ENCODE assay signal across 8 cellular contexts in genomic region chr5:76084496-76085285, GRCh38. TPM values are rescaled to one million over a fixed set of nuclear protein-coding genes. Genes with fewer than 3 reads are reported as not detected.
DNase-seq lines count a peak whose midpoint lies in the region; ATAC-seq, FAIRE-seq and TF ChIP-seq lines count a peak whose summit lies in the region.

No MANE protein-coding gene starts in this region.

- H3K4me2 ChIP-seq in GM23248 (ENCODE audit: unreplicated experiment), result no peak overlapping the region

- H3K27ac Mint-ChIP-seq in activated T-cell treated with anti-CD3 and anti-CD28 coated beads, Interleukin-2, amount 50 U/mL, for 72 hours, result no peak overlapping the region

- H3K4me3 ChIP-seq in AG10803 (ENCODE audit: low read length) (no peak overlapping the region), GM23248 (no peak overlapping the region), kidney (ENCODE audit: low read length in 2 of 2) (no peak overlapping the region)

- no peaks in the 10 kb centered on the region for H3K9me3 ChIP-seq in GM23248 (ENCODE audit: low read depth)
- no peaks in the 10 kb centered on the region for H3K9me3 ChIP-seq in kidney (ENCODE audit: control insufficient read depth in 1 of 2, low read length in 2 of 2)

- peak; percentile 25 for DNase-seq in AG10803 (ENCODE audit: low read depth)
- DNase-seq in GM23248, result peak; percentile 19
- DNase-seq in activated T-cell treated with anti-CD3 and anti-CD28 coated beads, Interleukin-2, amount 50 U/mL, for 72 hours, result peak; percentile 28 to 29
- DNase-seq in kidney, result peak; percentile 51
- no peak for DNase-seq in HuH-7.5 (ENCODE audit: low spot score)
- no peak for DNase-seq in HT-29 (ENCODE audit: low spot score)
- DNase-seq in occipital lobe (lab: John Stamatoyannopoulos, UW), result no peak

- in situ Hi-C loops in GM23248 (cut with MboI), result no loop called here

- ATAC-seq in activated T-cell treated with anti-CD3 and anti-CD28 coated beads, Interleukin-2, amount 50 U/mL, for 72 hours (replicated peaks in 1 of 2), result peak; percentile 46 to 50
- ATAC-seq in HG02885 (IDR thresholded peaks at IDR 0.05; ENCODE audit: poor library complexity, unreplicated experiment), result no peak

- peaks cover 68% of the 10 kb centered on the region for H3K27me3 Mint-ChIP-seq in activated T-cell treated with anti-CD3 and anti-CD28 coated beads, Interleukin-2, amount 50 U/mL, for 72 hours (ENCODE audit: low read depth)

- no peak overlapping the region for H2AFZ ChIP-seq in GM23248

- no peaks in the 10 kb centered on the region for H3K9me3 Mint-ChIP-seq in activated T-cell treated with anti-CD3 and anti-CD28 coated beads, Interleukin-2, amount 50 U/mL, for 72 hours

- peaks cover 31% of the 10 kb centered on the region for H3K4me1 Mint-ChIP-seq in activated T-cell treated with anti-CD3 and anti-CD28 coated beads, Interleukin-2, amount 50 U/mL, for 72 hours (ENCODE audit: low read depth)

- peaks cover 52% of the 10 kb centered on the region for H3K27me3 ChIP-seq in GM23248 (replicated peaks; ENCODE audit: insufficient read depth)

- peak overlapping the region; percentile 89 to 92 for H3K4me3 Mint-ChIP-seq in activated T-cell treated with anti-CD3 and anti-CD28 coated beads, Interleukin-2, amount 50 U/mL, for 72 hours

- intact Hi-C loops in kidney (cut with DNase I), result no loop called here

- no peak overlapping the region for H3K27ac ChIP-seq in GM23248
- H3K27ac ChIP-seq in kidney (ENCODE audit: low read depth in 2 of 2, low read length in 2 of 2), result no peak overlapping the region

- H3K9me2 ChIP-seq in GM23248 (ENCODE audit: insufficient read depth), result no peaks in the 10 kb centered on the region

- H3K36me3 ChIP-seq in GM23248 (ENCODE audit: low read depth) (no peaks in the 10 kb centered on the region), kidney (ENCODE audit: control insufficient read depth in 1 of 2, insufficient read depth in 2 of 2, low read length in 2 of 2) (no peaks in the 10 kb centered on the region)

- WGBS in GM23248 (ENCODE audit: low coverage in 1 of 2, low lambda C conversion rate in 2 of 2, missing lambda C conversion rate in 2 of 2), 2 experiments, result 3% methylated on average over 31 to 73 of the region's 75 CpGs

- H3K9ac ChIP-seq in GM23248 (no peak overlapping the region), kidney (ENCODE audit: low read length in 2 of 2) (no peak overlapping the region)

- FAIRE-seq in kidney (lab: Jason Lieb, UNC), result no peak

- H3K36me3 Mint-ChIP-seq in activated T-cell treated with anti-CD3 and anti-CD28 coated beads, Interleukin-2, amount 50 U/mL, for 72 hours (ENCODE audit: insufficient read depth in 2 of 2), result peaks cover 2 to 4% of the 10 kb centered on the region in 2 donors

- no peaks in the 10 kb centered on the region for H4K20me1 ChIP-seq in GM23248 (ENCODE audit: insufficient read depth)

- no peaks in the 10 kb centered on the region for H3F3A ChIP-seq in GM23248 (ENCODE audit: insufficient read depth)

- H3K79me2 ChIP-seq in GM23248 (ENCODE audit: insufficient read depth), result no peaks in the 10 kb centered on the region

- H3K4me1 ChIP-seq in GM23248 (ENCODE audit: insufficient read depth) (no peaks in the 10 kb centered on the region), kidney (ENCODE audit: control insufficient read depth in 1 of 2, insufficient read depth in 1 of 2, low read depth in 1 of 2, low read length in 2 of 2) (peaks cover 0 to 9% of the 10 kb centered on the region in 2 donors)

- TF ChIP-seq CTCF in AG10803 (conservative IDR thresholded peaks at IDR 0.05; ENCODE audit: low read length), result no peak
- TF ChIP-seq CTCF in kidney (IDR thresholded peaks at IDR 0.05; ENCODE audit: borderline replicate concordance, extremely low read depth, insufficient read depth), result no peak

RNA-seq across cellular contexts. Expression of gene SV2C, which starts 1.5 kb away (rescaled TPM):
- total RNA-seq in GM23248 (2014; rRNA removed; shearing (Covaris generic)), result not detected in 2 replicates
- polyA plus RNA-seq in GM23248 (2016; fragmentation: Nextera tagmentation; extraction: Ambion mirVana) (0.03 TPM in 1 of 2 replicates, not detected in the other), kidney (ENCODE audit: insufficient read depth, low read depth, low replicate concordance) (not detected)
- under 1 TPM; 0.19 to 0.23 TPM for total RNA-seq in activated T-cell treated with anti-CD3 and anti-CD28 coated beads, Interleukin-2, amount 50 U/mL, for 72 hours
- total RNA-seq in kidney (0.13 TPM), occipital lobe (1.7 TPM)
- 0.05 TPM in 1 of 2 replicates, not detected in the other for total RNA-seq in HT-29 (2014; rRNA removed; shearing (Covaris generic))

Comparison
In these comparisons a context has a peak if more than half of its experiments do, and no peak if none do; other contexts are left out.
1. DNase-seq: peak in AG10803 (single experiment), GM23248 (single experiment), activated T-cell treated with anti-CD3 and anti-CD28 coated beads, Interleukin-2, amount 50 U/mL, for 72 hours (2 of 2) and kidney (single experiment); none in HuH-7.5 (single experiment), HT-29 (single experiment) and occipital lobe (single experiment).